1 cellular context compared by ENCODE assay signal in the genomic region with DNA sequence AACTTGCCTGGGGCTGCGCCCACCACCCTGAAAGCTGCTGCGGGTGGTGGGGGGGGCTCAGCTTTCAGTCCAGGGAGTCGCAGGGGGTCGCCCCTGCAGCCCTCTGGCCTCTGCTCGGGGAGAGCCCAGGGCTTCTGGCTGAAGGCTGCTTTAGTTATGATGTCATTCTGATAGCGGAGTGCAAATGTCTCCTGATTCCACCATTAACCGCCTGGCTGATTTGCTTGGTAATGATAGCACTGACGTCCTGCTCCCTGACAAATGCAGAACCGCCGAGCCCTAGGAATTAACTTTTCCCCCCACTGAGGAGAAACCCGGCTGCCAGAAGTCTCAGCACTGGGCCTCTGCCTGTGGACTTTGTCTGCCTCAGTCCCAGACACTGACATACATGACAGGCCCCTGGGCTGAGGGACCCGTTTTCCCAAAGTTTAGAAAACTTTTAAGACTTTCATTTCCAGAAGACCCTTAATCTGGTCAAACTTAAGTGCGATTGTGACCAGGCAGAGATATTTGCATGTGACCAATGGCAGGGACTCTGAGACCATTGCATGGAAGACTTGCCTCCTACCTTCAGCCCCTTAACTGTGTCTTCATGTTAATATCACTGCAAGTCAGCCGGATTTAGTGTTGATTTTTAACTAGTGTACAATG.
TF ChIP-seq lines count a peak whose summit lies in the region.

No MANE protein-coding gene starts in this region.

TF ChIP-seq in GM23338, 12 proteins besides CTCF, POLR2A, EP300 and RAD21 (continued from another document):
- TF ChIP-seq, protein P1, sequence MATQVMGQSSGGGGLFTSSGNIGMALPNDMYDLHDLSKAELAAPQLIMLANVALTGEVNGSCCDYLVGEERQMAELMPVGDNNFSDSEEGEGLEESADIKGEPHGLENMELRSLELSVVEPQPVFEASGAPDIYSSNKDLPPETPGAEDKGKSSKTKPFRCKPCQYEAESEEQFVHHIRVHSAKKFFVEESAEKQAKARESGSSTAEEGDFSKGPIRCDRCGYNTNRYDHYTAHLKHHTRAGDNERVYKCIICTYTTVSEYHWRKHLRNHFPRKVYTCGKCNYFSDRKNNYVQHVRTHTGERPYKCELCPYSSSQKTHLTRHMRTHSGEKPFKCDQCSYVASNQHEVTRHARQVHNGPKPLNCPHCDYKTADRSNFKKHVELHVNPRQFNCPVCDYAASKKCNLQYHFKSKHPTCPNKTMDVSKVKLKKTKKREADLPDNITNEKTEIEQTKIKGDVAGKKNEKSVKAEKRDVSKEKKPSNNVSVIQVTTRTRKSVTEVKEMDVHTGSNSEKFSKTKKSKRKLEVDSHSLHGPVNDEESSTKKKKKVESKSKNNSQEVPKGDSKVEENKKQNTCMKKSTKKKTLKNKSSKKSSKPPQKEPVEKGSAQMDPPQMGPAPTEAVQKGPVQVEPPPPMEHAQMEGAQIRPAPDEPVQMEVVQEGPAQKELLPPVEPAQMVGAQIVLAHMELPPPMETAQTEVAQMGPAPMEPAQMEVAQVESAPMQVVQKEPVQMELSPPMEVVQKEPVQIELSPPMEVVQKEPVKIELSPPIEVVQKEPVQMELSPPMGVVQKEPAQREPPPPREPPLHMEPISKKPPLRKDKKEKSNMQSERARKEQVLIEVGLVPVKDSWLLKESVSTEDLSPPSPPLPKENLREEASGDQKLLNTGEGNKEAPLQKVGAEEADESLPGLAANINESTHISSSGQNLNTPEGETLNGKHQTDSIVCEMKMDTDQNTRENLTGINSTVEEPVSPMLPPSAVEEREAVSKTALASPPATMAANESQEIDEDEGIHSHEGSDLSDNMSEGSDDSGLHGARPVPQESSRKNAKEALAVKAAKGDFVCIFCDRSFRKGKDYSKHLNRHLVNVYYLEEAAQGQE (IDR thresholded peaks at IDR 0.05; ENCODE audit: unreplicated experiment), result no peak
